Comparison of ENCODE assay signal across 1 cellular context in the genomic region with DNA sequence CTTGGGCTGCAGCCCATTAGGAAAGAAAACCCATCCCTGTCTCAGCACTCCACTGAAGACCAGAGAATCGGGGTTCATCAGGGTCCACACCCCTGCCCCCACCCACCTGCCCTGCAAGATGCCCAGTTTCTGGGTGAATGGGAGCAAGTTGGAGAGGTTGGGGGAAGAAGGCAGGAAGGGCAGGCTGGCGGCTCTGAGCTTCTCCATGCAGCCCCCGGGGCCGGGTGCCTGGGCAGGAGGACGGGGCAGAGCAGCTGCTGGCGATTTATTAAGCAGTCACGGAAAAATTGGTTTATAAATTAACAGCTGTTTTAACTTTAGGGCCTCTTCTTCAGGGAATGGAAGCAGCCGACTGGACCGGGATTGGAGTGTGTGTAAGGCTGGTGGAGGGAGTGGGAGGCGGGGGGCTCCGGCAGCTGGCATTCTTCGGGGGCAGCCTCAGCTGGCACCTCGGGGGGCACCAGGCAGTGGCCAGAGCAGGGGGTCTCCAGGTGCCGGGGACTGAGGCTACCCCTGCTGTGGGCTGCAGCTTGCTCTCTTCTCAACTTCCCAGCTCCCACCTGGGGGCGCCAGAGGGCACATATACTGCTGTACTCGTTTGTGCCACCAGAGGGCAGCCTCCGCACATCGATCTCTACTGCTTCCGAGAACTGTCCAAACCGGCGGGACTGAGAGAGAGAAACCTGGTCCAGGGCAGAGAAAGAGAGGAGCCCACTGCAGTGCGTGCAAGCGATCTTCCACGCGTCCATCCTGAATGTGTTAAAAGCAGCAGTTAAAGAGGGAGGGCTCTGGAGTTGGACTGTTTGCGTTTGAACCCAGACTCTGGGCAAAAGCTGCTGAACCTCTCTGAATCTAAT.
TF ChIP-seq lines count a peak whose summit lies in the region.

No MANE protein-coding gene starts in this region.

TF ChIP-seq in HepG2, 621 proteins besides CTCF, POLR2A, EP300 and RAD21 (continued from another document and continues in another):
- TF ChIP-seq, protein P1, sequence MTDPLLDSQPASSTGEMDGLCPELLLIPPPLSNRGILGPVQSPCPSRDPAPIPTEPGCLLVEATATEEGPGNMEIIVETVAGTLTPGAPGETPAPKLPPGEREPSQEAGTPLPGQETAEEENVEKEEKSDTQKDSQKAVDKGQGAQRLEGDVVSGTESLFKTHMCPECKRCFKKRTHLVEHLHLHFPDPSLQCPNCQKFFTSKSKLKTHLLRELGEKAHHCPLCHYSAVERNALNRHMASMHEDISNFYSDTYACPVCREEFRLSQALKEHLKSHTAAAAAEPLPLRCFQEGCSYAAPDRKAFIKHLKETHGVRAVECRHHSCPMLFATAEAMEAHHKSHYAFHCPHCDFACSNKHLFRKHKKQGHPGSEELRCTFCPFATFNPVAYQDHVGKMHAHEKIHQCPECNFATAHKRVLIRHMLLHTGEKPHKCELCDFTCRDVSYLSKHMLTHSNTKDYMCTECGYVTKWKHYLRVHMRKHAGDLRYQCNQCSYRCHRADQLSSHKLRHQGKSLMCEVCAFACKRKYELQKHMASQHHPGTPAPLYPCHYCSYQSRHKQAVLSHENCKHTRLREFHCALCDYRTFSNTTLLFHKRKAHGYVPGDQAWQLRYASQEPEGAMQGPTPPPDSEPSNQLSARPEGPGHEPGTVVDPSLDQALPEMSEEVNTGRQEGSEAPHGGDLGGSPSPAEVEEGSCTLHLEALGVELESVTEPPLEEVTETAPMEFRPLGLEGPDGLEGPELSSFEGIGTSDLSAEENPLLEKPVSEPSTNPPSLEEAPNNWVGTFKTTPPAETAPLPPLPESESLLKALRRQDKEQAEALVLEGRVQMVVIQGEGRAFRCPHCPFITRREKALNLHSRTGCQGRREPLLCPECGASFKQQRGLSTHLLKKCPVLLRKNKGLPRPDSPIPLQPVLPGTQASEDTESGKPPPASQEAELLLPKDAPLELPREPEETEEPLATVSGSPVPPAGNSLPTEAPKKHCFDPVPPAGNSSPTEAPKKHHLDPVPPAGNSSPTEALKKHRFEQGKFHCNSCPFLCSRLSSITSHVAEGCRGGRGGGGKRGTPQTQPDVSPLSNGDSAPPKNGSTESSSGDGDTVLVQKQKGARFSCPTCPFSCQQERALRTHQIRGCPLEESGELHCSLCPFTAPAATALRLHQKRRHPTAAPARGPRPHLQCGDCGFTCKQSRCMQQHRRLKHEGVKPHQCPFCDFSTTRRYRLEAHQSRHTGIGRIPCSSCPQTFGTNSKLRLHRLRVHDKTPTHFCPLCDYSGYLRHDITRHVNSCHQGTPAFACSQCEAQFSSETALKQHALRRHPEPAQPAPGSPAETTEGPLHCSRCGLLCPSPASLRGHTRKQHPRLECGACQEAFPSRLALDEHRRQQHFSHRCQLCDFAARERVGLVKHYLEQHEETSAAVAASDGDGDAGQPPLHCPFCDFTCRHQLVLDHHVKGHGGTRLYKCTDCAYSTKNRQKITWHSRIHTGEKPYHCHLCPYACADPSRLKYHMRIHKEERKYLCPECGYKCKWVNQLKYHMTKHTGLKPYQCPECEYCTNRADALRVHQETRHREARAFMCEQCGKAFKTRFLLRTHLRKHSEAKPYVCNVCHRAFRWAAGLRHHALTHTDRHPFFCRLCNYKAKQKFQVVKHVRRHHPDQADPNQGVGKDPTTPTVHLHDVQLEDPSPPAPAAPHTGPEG (CRISPR knock-in tag; IDR thresholded peaks at IDR 0.05) = peak; percentile 62; the same call in 1 of the 2 replicates
- TF ChIP-seq ZFP91 (CRISPR knock-in tag; IDR thresholded peaks at IDR 0.05; ENCODE audit: borderline replicate concordance) = peak; percentile 89
- no peak for TF ChIP-seq CCDC6 (CRISPR knock-in tag; IDR thresholded peaks at IDR 0.05)
- TF ChIP-seq MED1 (CRISPR knock-in tag; IDR thresholded peaks at IDR 0.05) = peak; percentile 72
- TF ChIP-seq KDM1A (CRISPR knock-in tag; IDR thresholded peaks at IDR 0.05) = no peak
- TF ChIP-seq AFF4 (CRISPR knock-in tag; IDR thresholded peaks at IDR 0.05) = no peak
- TF ChIP-seq KDM3A (CRISPR knock-in tag; IDR thresholded peaks at IDR 0.05; ENCODE audit: low read depth) = peak; percentile 89; the same call in 1 of the 2 replicates
- peak; percentile 78; the same call in 1 of the 2 replicates for TF ChIP-seq HOXA5 (CRISPR knock-in tag; IDR thresholded peaks at IDR 0.05)
- TF ChIP-seq NONO (IDR thresholded peaks at IDR 0.05) = no peak
- peak; percentile 75; the same call in 1 of the 2 replicates for TF ChIP-seq NONO (CRISPR knock-in tag; conservative IDR thresholded peaks at IDR 0.05)
- peak; percentile 78; the same call in 1 of the 2 replicates for TF ChIP-seq HINFP (CRISPR knock-in tag; IDR thresholded peaks at IDR 0.05; ENCODE audit: low read depth)
- TF ChIP-seq PITX1 (CRISPR knock-in tag; IDR thresholded peaks at IDR 0.05) = peak; percentile 43; the same call in 1 of the 2 replicates
- no peak for TF ChIP-seq ZNF101 (CRISPR knock-in tag; IDR thresholded peaks at IDR 0.05; ENCODE audit: borderline replicate concordance, low read depth)
- TF ChIP-seq, protein P2, sequence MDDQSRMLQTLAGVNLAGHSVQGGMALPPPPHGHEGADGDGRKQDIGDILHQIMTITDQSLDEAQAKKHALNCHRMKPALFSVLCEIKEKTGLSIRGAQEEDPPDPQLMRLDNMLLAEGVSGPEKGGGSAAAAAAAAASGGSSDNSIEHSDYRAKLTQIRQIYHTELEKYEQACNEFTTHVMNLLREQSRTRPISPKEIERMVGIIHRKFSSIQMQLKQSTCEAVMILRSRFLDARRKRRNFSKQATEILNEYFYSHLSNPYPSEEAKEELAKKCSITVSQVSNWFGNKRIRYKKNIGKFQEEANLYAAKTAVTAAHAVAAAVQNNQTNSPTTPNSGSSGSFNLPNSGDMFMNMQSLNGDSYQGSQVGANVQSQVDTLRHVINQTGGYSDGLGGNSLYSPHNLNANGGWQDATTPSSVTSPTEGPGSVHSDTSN (CRISPR knock-in tag; IDR thresholded peaks at IDR 0.05; ENCODE audit: borderline replicate concordance) = no peak
- peak; percentile 79 for TF ChIP-seq THAP11 (CRISPR knock-in tag; IDR thresholded peaks at IDR 0.05)
- TF ChIP-seq RCOR2 (CRISPR knock-in tag; IDR thresholded peaks at IDR 0.05) = 0 out of 2 replicates have a peak, but pooled peaks have one; percentile 43
- TF ChIP-seq ZNF331 (CRISPR knock-in tag; IDR thresholded peaks at IDR 0.05) = peak; percentile 89
- TF ChIP-seq ZBTB7A (CRISPR knock-in tag; IDR thresholded peaks at IDR 0.05) = peak; percentile 55; the same call in 1 of the 2 replicates
- peak; percentile 85 for TF ChIP-seq HNF1B (CRISPR knock-in tag; IDR thresholded peaks at IDR 0.05)
- TF ChIP-seq ZKSCAN8 (CRISPR knock-in tag; IDR thresholded peaks at IDR 0.05; ENCODE audit: borderline replicate concordance) = peak; percentile 80; the same call in 1 of the 2 replicates
- TF ChIP-seq, protein P3, sequence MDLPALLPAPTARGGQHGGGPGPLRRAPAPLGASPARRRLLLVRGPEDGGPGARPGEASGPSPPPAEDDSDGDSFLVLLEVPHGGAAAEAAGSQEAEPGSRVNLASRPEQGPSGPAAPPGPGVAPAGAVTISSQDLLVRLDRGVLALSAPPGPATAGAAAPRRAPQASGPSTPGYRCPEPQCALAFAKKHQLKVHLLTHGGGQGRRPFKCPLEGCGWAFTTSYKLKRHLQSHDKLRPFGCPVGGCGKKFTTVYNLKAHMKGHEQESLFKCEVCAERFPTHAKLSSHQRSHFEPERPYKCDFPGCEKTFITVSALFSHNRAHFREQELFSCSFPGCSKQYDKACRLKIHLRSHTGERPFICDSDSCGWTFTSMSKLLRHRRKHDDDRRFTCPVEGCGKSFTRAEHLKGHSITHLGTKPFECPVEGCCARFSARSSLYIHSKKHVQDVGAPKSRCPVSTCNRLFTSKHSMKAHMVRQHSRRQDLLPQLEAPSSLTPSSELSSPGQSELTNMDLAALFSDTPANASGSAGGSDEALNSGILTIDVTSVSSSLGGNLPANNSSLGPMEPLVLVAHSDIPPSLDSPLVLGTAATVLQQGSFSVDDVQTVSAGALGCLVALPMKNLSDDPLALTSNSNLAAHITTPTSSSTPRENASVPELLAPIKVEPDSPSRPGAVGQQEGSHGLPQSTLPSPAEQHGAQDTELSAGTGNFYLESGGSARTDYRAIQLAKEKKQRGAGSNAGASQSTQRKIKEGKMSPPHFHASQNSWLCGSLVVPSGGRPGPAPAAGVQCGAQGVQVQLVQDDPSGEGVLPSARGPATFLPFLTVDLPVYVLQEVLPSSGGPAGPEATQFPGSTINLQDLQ (CRISPR knock-in tag; IDR thresholded peaks at IDR 0.05) = no peak
- no peak for TF ChIP-seq SPEN (CRISPR knock-in tag; IDR thresholded peaks at IDR 0.05; ENCODE audit: low read depth)
- peak; percentile 90 for TF ChIP-seq IRF2 (CRISPR knock-in tag; IDR thresholded peaks at IDR 0.05)
- no peak for TF ChIP-seq ZFP36L1 (CRISPR knock-in tag; IDR thresholded peaks at IDR 0.05)
- no peak for TF ChIP-seq STAT5B (CRISPR knock-in tag; IDR thresholded peaks at IDR 0.05)
- TF ChIP-seq FLYWCH1 (CRISPR knock-in tag; IDR thresholded peaks at IDR 0.05) = no peak
- TF ChIP-seq CBX5 (CRISPR knock-in tag; IDR thresholded peaks at IDR 0.05; ENCODE audit: borderline replicate concordance) = peak; percentile 90
- TF ChIP-seq FOSL2 (CRISPR knock-in tag; IDR thresholded peaks at IDR 0.05) = 0 out of 2 replicates have a peak, but pooled peaks have one; percentile 26
- 0 out of 2 replicates have a peak, but pooled peaks have one; percentile 10 for TF ChIP-seq ZSCAN12 (CRISPR knock-in tag; IDR thresholded peaks at IDR 0.05)
- TF ChIP-seq, protein P4, sequence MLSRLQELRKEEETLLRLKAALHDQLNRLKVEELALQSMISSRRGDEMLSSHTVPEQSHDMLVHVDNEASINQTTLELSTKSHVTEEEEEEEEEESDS (CRISPR knock-in tag; IDR thresholded peaks at IDR 0.05; ENCODE audit: borderline replicate concordance) = no peak
- peak; percentile 51; the same call in 1 of the 2 replicates for TF ChIP-seq SOX5 (CRISPR knock-in tag; IDR thresholded peaks at IDR 0.05; ENCODE audit: borderline replicate concordance)
- peak; percentile 80 for TF ChIP-seq HOXA3 (CRISPR knock-in tag; IDR thresholded peaks at IDR 0.05)
- TF ChIP-seq SALL1 (CRISPR knock-in tag; IDR thresholded peaks at IDR 0.05) = peak; percentile 87
- no peak for TF ChIP-seq ZNF780A (CRISPR knock-in tag; IDR thresholded peaks at IDR 0.05)
- TF ChIP-seq ZNF569 (CRISPR knock-in tag; IDR thresholded peaks at IDR 0.05; ENCODE audit: borderline replicate concordance) = no peak
- peak; percentile 68; the same call in 1 of the 2 replicates for TF ChIP-seq ZNF678 (CRISPR knock-in tag; IDR thresholded peaks at IDR 0.05)
- TF ChIP-seq SSRP1 (CRISPR knock-in tag; IDR thresholded peaks at IDR 0.05) = 0 out of 2 replicates have a peak, but pooled peaks have one; percentile 63
- TF ChIP-seq ZNF354B (CRISPR knock-in tag; IDR thresholded peaks at IDR 0.05) = no peak
- TF ChIP-seq ZNF20 (CRISPR knock-in tag; IDR thresholded peaks at IDR 0.05) = no peak
- peak; percentile 41; the same call in 1 of the 2 replicates for TF ChIP-seq MEIS2 (CRISPR knock-in tag; IDR thresholded peaks at IDR 0.05)
